In the genomic region with DNA sequence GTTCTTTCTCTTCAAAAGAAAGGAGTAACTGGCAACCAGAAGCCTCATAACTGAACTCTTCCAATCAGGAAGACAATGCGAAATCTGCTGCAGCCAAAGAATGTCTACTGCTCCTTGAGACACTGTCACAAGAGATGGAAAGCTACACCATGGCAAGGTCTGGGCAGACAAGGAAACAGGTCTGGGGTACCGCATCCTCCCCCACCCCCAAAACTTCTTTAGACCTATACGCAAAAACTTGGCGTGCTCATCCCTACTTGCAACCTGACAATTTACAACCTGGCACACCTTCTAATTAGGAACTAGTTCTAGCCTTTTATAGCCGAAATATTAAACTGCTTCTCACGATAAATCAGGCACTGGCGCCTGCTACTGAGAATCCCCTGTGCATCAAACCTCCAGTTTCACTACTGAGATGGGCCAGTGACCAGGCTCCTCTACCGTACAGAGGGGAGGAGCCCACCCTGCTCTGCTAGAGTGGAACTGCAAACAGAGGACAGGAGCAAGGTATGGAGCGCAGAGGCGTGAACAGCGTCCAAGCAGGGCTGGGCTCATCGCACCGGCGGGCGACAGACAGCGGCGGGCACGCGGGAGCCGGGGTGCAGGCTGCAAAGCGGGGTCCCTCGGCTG, we compare ENCODE assay signal across 8 cellular contexts. TPM values are rescaled to one million over a fixed set of nuclear protein-coding genes. Genes with fewer than 3 reads are reported as not detected.
A peak's percentile ranks its signal among the peaks of the same experiment; 100 is the strongest.
DNase-seq lines count a peak whose midpoint lies in the region; ATAC-seq and TF ChIP-seq lines count a peak whose summit lies in the region.

No MANE protein-coding gene starts in this region.

- H3K79me2 ChIP-seq in OCI-LY3 (ENCODE audit: low read length) = 0 out of 2 replicates have a peak, but pooled peaks cover 3% of the 10 kb centered on the region

- no peaks in the 10 kb centered on the region for H3K36me3 ChIP-seq in OCI-LY3 (replicated peaks; ENCODE audit: low read depth, low read length)
- H3K36me3 ChIP-seq in left lung = no peaks in the 10 kb centered on the region
- H3K36me3 ChIP-seq in thoracic aorta = no peaks in the 10 kb centered on the region

- H3K4me3 ChIP-seq in OCI-LY3 (ENCODE audit: low read length) (peak overlapping the region; percentile 98), coronary artery (peak overlapping the region; percentile 76), left lung (peak overlapping the region; percentile 72 to 81), thoracic aorta (peak overlapping the region; percentile 95)

- peak overlapping the region; percentile 67 for H3K9ac ChIP-seq in OCI-LY3 (ENCODE audit: low read length)

- no peaks in the 10 kb centered on the region for H4K20me1 ChIP-seq in OCI-LY3 (ENCODE audit: insufficient read depth, low read length)

- H3K4me2 ChIP-seq in OCI-LY3 (ENCODE audit: low read length) = peak overlapping the region; percentile 77

- no peaks in the 10 kb centered on the region for H3K27me3 ChIP-seq in OCI-LY3 (ENCODE audit: low read depth, low read length)
- peaks cover 0 to 31% of the 10 kb centered on the region in 2 donors for H3K27me3 ChIP-seq in left lung
- no peaks in the 10 kb centered on the region for H3K27me3 ChIP-seq in thoracic aorta (replicated peaks; ENCODE audit: insufficient read depth)

- H3K9me3 ChIP-seq in OCI-LY3 (ENCODE audit: insufficient read depth, low read length) = no peaks in the 10 kb centered on the region
- H3K9me3 ChIP-seq in left lung = no peaks in the 10 kb centered on the region
- no peaks in the 10 kb centered on the region for H3K9me3 ChIP-seq in thoracic aorta

- no peak for TF ChIP-seq CTCF in OCI-LY3 (IDR thresholded peaks at IDR 0.05; ENCODE audit: low read depth, low read length)
- TF ChIP-seq CTCF in coronary artery (IDR thresholded peaks at IDR 0.05) = no peak
- no peak for TF ChIP-seq CTCF in left lung (IDR thresholded peaks at IDR 0.05)
- no peak for TF ChIP-seq CTCF in thoracic aorta (IDR thresholded peaks at IDR 0.05)

- DNase-seq in COR-L47 (lab: John Stamatoyannopoulos, UW) (peak; percentile 55), GM19238 (ENCODE audit: insufficient read length, low spot score) (peak; percentile 35), coronary artery (ENCODE audit: low spot score) (peak; percentile 78), left lung (no peak), thoracic aorta (ENCODE audit: low spot score) (no peak), mesenteric fat pad (ENCODE audit: low spot score) (no peak)

- intact Hi-C loops in left lung (cut with DNase I) = no loop called here

- ATAC-seq in HG03139 (IDR thresholded peaks at IDR 0.05; ENCODE audit: unreplicated experiment) (peak; percentile 40), left lung (peak; percentile 57), thoracic aorta (ENCODE audit: insufficient number of reproducible peaks, low FRiP score, low read depth) (no peak)

- H3K4me1 ChIP-seq in OCI-LY3 (ENCODE audit: low read length) = peaks cover 29% of the 10 kb centered on the region
- H3K4me1 ChIP-seq in left lung = peaks cover 0 to 31% of the 10 kb centered on the region in 2 donors
- H3K4me1 ChIP-seq in thoracic aorta (ENCODE audit: control insufficient read depth in 1 of 2, low read depth in 2 of 2) = peaks cover 0 to 28% of the 10 kb centered on the region in 2 donors

- H2AFZ ChIP-seq in OCI-LY3 (ENCODE audit: low read depth, low read length) = peak overlapping the region; percentile 95

- peak overlapping the region; percentile 65; the same call in 1 of the 2 replicates for H3K27ac ChIP-seq in OCI-LY3 (ENCODE audit: low read length)
- H3K27ac ChIP-seq in coronary artery = peak overlapping the region; percentile 91 to 98
- H3K27ac ChIP-seq in left lung = peak overlapping the region; percentile 86 to 91
- H3K27ac ChIP-seq in thoracic aorta = peak overlapping the region; percentile 92 to 98

RNA-seq across cellular contexts. Expression of a gene that starts 0.8 kb away (rescaled TPM):
- total RNA-seq in left lung (10 to 100 TPM; 56.2 to 80.4 TPM), thoracic aorta (100 to 1,000 TPM; 341 to 509 TPM), mesenteric fat pad (304 TPM)

Comparison
In these comparisons a context has a peak if more than half of its experiments do, and no peak if none do; other contexts are left out.
1. DNase-seq: peak in COR-L47 (single experiment), GM19238 (single experiment) and coronary artery (single experiment); none in left lung (0 of 2), thoracic aorta (single experiment) and mesenteric fat pad (single experiment).
2. Peak in every context shown above with its lines, with median percentiles within 50 percentile points of each other: H3K27ac ChIP-seq and H3K4me3 ChIP-seq.